In genomic region chr9:3510796-3511195, GRCh38 we compare ENCODE assay signal across 14 cellular contexts.
"Had no signal": no experiment of that assay in that cellular context is flagged by ENCODE, and none has a peak within 500 bp of the region (broad histone marks: within the 10 kb centered on the region; RNA-seq: fewer than 3 reads in every experiment).

No MANE protein-coding gene starts in this region.

- H3K27ac Mint-ChIP-seq: stimulated activated naive CD8-positive, alpha-beta T cell treated with anti-CD3 and anti-CD28 coated beads, Interleukin-15, Interleukin-2, amounts not matched to agents 100 ng/mL and 50 ng/mL, for 24 hours had no signal

- H3K27me3 Mint-ChIP-seq: activated naive CD8-positive, alpha-beta T cell; stimulated activated naive CD8-positive, alpha-beta T cell treated with anti-CD3 and anti-CD28 coated beads, Interleukin-15, Interleukin-2, amounts not matched to agents 100 ng/mL and 50 ng/mL, for 24 hours had no signal

- ATAC-seq: left lung had no signal

- H3K4me3 ChIP-seq: left lung, transverse colon, vagina had no signal

- H3K4me3 Mint-ChIP-seq: activated naive CD8-positive, alpha-beta T cell; nephron progenitor cell; stimulated activated naive CD8-positive, alpha-beta T cell treated with anti-CD3 and anti-CD28 coated beads, Interleukin-15, Interleukin-2, amounts not matched to agents 100 ng/mL and 50 ng/mL, for 24 hours had no signal

- H3K27ac ChIP-seq: vagina had no signal

- H3K9me3 Mint-ChIP-seq: nephron progenitor cell; stimulated activated naive CD8-positive, alpha-beta T cell treated with anti-CD3 and anti-CD28 coated beads, Interleukin-15, Interleukin-2, amounts not matched to agents 100 ng/mL and 50 ng/mL, for 24 hours had no signal

- H3K27me3 ChIP-seq: left lung, transverse colon, vagina had no signal

- DNase-seq: activated CD4-positive, alpha-beta T cell treated with anti-CD3 and anti-CD28 coated beads for 1 hour; activated T-cell treated with anti-CD3 and anti-CD28 coated beads for 4 hours; cerebellar nuclear complex; effector CD8-positive, alpha-beta T cell; hippocampal formation; left lung; nephron progenitor cell; occipital lobe; stimulated activated CD4-positive, alpha-beta T cell treated with anti-CD3 and anti-CD28 coated beads, Interleukin-2, amount 100 ng/mL, for 24 hours; T-helper 1 cell; transverse colon had no signal

- H3K36me3 ChIP-seq: left lung, transverse colon, vagina had no signal

- H3K9me3 ChIP-seq: left lung, transverse colon, vagina had no signal
